8 cellular contexts compared by ENCODE assay signal in the genomic region with DNA sequence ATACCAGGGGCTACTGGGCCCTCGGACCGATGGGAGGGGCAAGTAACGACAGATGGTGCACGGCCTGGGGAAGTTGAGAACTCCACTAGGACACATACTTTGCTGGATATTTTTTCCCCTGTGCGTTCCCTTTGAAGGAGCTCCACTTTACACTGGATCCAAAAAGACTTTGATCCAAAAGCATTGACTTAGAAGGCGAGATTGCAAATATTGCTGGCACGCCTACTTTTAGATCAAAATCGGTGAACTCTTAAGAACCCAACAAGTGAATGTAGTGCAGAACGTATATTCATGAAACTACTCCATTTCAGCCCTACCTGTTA. TPM values are rescaled to one million over a fixed set of nuclear protein-coding genes. Genes with fewer than 3 reads are reported as not detected.
A peak's percentile ranks its signal among the peaks of the same experiment; 100 is the strongest.
DNase-seq lines count a peak whose midpoint lies in the region; ATAC-seq, FAIRE-seq and TF ChIP-seq lines count a peak whose summit lies in the region.

No MANE protein-coding gene starts in this region.

- H3K27me3 ChIP-seq in DND-41 (ENCODE audit: insufficient read depth, low read length, poor library complexity), result peaks cover 3% of the 10 kb centered on the region
- H3K27me3 ChIP-seq in dorsolateral prefrontal cortex, result no peaks in the 10 kb centered on the region
- no peaks in the 10 kb centered on the region for H3K27me3 ChIP-seq in neutrophil

- H3K9me3 ChIP-seq in DND-41 (ENCODE audit: insufficient read depth, low read length, severe bottlenecking) (no peaks in the 10 kb centered on the region), neutrophil (no peaks in the 10 kb centered on the region)

- DNase-seq in DND-41 (no peak), LNCaP clone FGC (ENCODE audit: low read depth) (no peak), dorsolateral prefrontal cortex (no peak), D721Med (ENCODE audit: insufficient read length, low spot score) (no peak), NCI-H748 (lab: John Stamatoyannopoulos, UW; ENCODE audit: unreplicated experiment) (no peak)

- no peak for FAIRE-seq in D721Med (lab: Jason Lieb, UNC)

- intact Hi-C loops in dorsolateral prefrontal cortex (cut with DNase I), result loop anchor here (1.0 to 10.0 kb wide), 4 partner anchors 24 to 702 kb away; a partner anchor contains a TSS

- peaks cover 22% of the 10 kb centered on the region for H3K4me1 ChIP-seq in DND-41 (ENCODE audit: insufficient read depth, low read length)
- H3K4me1 ChIP-seq in neutrophil (ENCODE audit: control insufficient read depth in 1 of 2, insufficient read depth in 1 of 2, low read depth in 1 of 2, low read length in 1 of 2), result peaks cover 40 to 45% of the 10 kb centered on the region in 2 experiments

- H4K20me1 ChIP-seq in DND-41 (ENCODE audit: insufficient read depth, low read length), result no peaks in the 10 kb centered on the region

- H3K79me2 ChIP-seq in DND-41 (ENCODE audit: insufficient read depth, low read length), result no peaks in the 10 kb centered on the region

- H3K4me2 ChIP-seq in DND-41 (ENCODE audit: insufficient read depth, low read length), result peak overlapping the region; percentile 66

- ATAC-seq in DND-41 (ENCODE audit: insufficient read depth, low read depth), result no peak
- no peak for ATAC-seq in HG02970 (IDR thresholded peaks at IDR 0.05; ENCODE audit: low FRiP score, unreplicated experiment)
- ATAC-seq in HG03565 (IDR thresholded peaks at IDR 0.05; ENCODE audit: unreplicated experiment), result no peak

- TF ChIP-seq CTCF in DND-41 (IDR thresholded peaks at IDR 0.05; ENCODE audit: borderline replicate concordance, extremely low read depth, low read length, poor library complexity, severe bottlenecking) (no peak), LNCaP clone FGC (IDR thresholded peaks at IDR 0.05; ENCODE audit: control insufficient read depth, extremely low read depth, insufficient read depth) (no peak), dorsolateral prefrontal cortex (IDR thresholded peaks at IDR 0.05 in 54 of 56, conservative IDR thresholded peaks at IDR 0.05 in 2 of 56; ENCODE audit: low read depth in 1 of 56, partially characterized antibody in 56 of 56) (peak in 4 of 56 donors; percentile 0 to 7 (median 4)), neutrophil (IDR thresholded peaks at IDR 0.05) (no peak), D721Med (IDR thresholded peaks at IDR 0.05; ENCODE audit: insufficient read depth, missing control alignments) (no peak)

- H2AFZ ChIP-seq in DND-41 (ENCODE audit: low read depth, low read length), result peak overlapping the region; percentile 68

- H3K4me3 ChIP-seq in DND-41 (ENCODE audit: low read depth in 1 of 2, low read length in 2 of 2) (peak overlapping the region in 1 of 2 experiments; percentile 59; a peak in 2 of 4 replicates), LNCaP clone FGC (ENCODE audit: low read depth, low read length) (peak overlapping the region; percentile 82), dorsolateral prefrontal cortex (peak overlapping the region; percentile 68 to 99 (median 93)), neutrophil (ENCODE audit: low read depth in 1 of 2, low read length in 1 of 2) (peak overlapping the region; percentile 86 to 99)

- no peak overlapping the region for H3K27ac ChIP-seq in DND-41 (ENCODE audit: low read length)
- peak overlapping the region in 58 of 59 donors; percentile 54 to 99 (median 96) for H3K27ac ChIP-seq in dorsolateral prefrontal cortex
- peak overlapping the region; percentile 99 for H3K27ac ChIP-seq in neutrophil

- peak overlapping the region; percentile 67 for H3K9ac ChIP-seq in DND-41 (ENCODE audit: low read depth, low read length)

- H3K36me3 ChIP-seq in DND-41 (ENCODE audit: insufficient read depth, low read length), result no peaks in the 10 kb centered on the region
- no peaks in the 10 kb centered on the region for H3K36me3 ChIP-seq in neutrophil

RNA-seq across cellular contexts. Expression of a gene that starts 0.4 kb away (rescaled TPM):
- total RNA-seq in dorsolateral prefrontal cortex, result 10 to 100 TPM in 117 of 120 experiments, 1 to 10 TPM in 3; 8.6 to 61.9 (median 21.0) TPM
